ENCODE assay signal across 2 cellular contexts in genomic region chr1:116824631-116825399, GRCh38.
TF ChIP-seq lines count a peak whose summit lies in the region.

No MANE protein-coding gene starts in this region.

TF ChIP-seq in SK-N-SH, 30 proteins besides CTCF, POLR2A, EP300 and RAD21 (continued from another document):
- no peak for TF ChIP-seq PBX3 (IDR thresholded peaks at IDR 0.05)
- TF ChIP-seq MAX (IDR thresholded peaks at IDR 0.05; ENCODE audit: low read depth): no peak
- TF ChIP-seq TCF12 (IDR thresholded peaks at IDR 0.05): no peak
TF ChIP-seq in SK-N-SH: peak in this region for 0.

TF ChIP-seq in SK-N-SH treated with all-trans-retinoic acid at 6 μM for 48 hours, 23 proteins besides CTCF, POLR2A, EP300 and RAD21 (continued from another document):
- TF ChIP-seq TSHZ2 (CRISPR knock-in tag; IDR thresholded peaks at IDR 0.05) (no peak), TOX (CRISPR knock-in tag; IDR thresholded peaks at IDR 0.05; ENCODE audit: borderline replicate concordance) (no peak), POU6F1 (CRISPR knock-in tag; IDR thresholded peaks at IDR 0.05; ENCODE audit: borderline replicate concordance, low read depth) (no peak), PATZ1 (CRISPR knock-in tag; IDR thresholded peaks at IDR 0.05; ENCODE audit: borderline replicate concordance) (no peak), ZC3H10 (CRISPR knock-in tag; IDR thresholded peaks at IDR 0.05) (no peak), TCF4 (CRISPR knock-in tag; IDR thresholded peaks at IDR 0.05; ENCODE audit: borderline replicate concordance) (no peak), ISL1 (CRISPR knock-in tag; IDR thresholded peaks at IDR 0.05) (no peak), ESRRG (CRISPR knock-in tag; IDR thresholded peaks at IDR 0.05) (no peak), CSDC2 (CRISPR knock-in tag; IDR thresholded peaks at IDR 0.05) (no peak), ARNTL (CRISPR knock-in tag; IDR thresholded peaks at IDR 0.05; ENCODE audit: borderline replicate concordance, low read depth) (no peak), ZFP30 (CRISPR knock-in tag; IDR thresholded peaks at IDR 0.05) (no peak), OSR1 (CRISPR knock-in tag; IDR thresholded peaks at IDR 0.05) (no peak)
